ENCODE assay signal across 8 cellular contexts in genomic region chr13:76016799-76017198, GRCh38.
DNase-seq lines count a peak whose midpoint lies in the region; ATAC-seq and TF ChIP-seq lines count a peak whose summit lies in the region.

No MANE protein-coding gene starts in this region.

- no peak overlapping the region for H2AFZ ChIP-seq in GM23338

- H3K27ac ChIP-seq in GM23338 (ENCODE audit: low read depth) = no peak overlapping the region

- H3K27me3 ChIP-seq in GM06990 (replicated peaks; ENCODE audit: control insufficient read depth, insufficient read depth, low read length) (no peaks in the 10 kb centered on the region), GM23338 (ENCODE audit: insufficient read depth) (no peaks in the 10 kb centered on the region), MG63 (no peaks in the 10 kb centered on the region)

- no peaks in the 10 kb centered on the region for H3K9me3 ChIP-seq in MG63

- no peak overlapping the region for H3K4me3 Mint-ChIP-seq in GM23338
- H3K4me3 Mint-ChIP-seq in activated T-helper 17 cell treated with anti-CD3 and anti-CD28 coated beads, Interleukin-2, amount 50 U/mL, for 72 hours = no peak overlapping the region

- no peaks in the 10 kb centered on the region for H3K9me3 Mint-ChIP-seq in GM23338
- H3K9me3 Mint-ChIP-seq in activated T-helper 17 cell treated with anti-CD3 and anti-CD28 coated beads, Interleukin-2, amount 50 U/mL, for 72 hours = no peaks in the 10 kb centered on the region

- peaks cover 9% of the 10 kb centered on the region for H3K4me1 Mint-ChIP-seq in GM23338
- no peaks in the 10 kb centered on the region for H3K4me1 Mint-ChIP-seq in activated T-helper 17 cell treated with anti-CD3 and anti-CD28 coated beads, Interleukin-2, amount 50 U/mL, for 72 hours

- no peaks in the 10 kb centered on the region for H3K36me3 ChIP-seq in GM06990 (ENCODE audit: control insufficient read depth, insufficient read depth, low read length)
- no peaks in the 10 kb centered on the region for H3K36me3 ChIP-seq in GM23338 (ENCODE audit: insufficient read depth)
- H3K36me3 ChIP-seq in MG63 = no peaks in the 10 kb centered on the region

- H3K79me2 ChIP-seq in GM23338 (replicated peaks; ENCODE audit: insufficient read depth) = no peaks in the 10 kb centered on the region

- DNase-seq in A172 (ENCODE audit: low spot score) = peak; percentile 32
- DNase-seq in GM06990 (ENCODE audit: extremely low read depth, insufficient read length) = no peak
- peak; percentile 80 for DNase-seq in GM23338 (ENCODE audit: low spot score)
- DNase-seq in KG1 (lab: John Stamatoyannopoulos, UW) = peak; percentile 4
- DNase-seq in left colon = peak in 1 of 2 donors; percentile 10
- DNase-seq in MG63 = no peak
- DNase-seq in SKM-1 treated with dmso at 0.1 percent for 144 hours (lab: John Stamatoyannopoulos, UW; ENCODE audit: unreplicated experiment) = no peak

- no peak overlapping the region for H3K4me2 ChIP-seq in GM23338

- H3K36me3 Mint-ChIP-seq in GM23338 (ENCODE audit: low read depth) = no peaks in the 10 kb centered on the region
- no peaks in the 10 kb centered on the region for H3K36me3 Mint-ChIP-seq in activated T-helper 17 cell treated with anti-CD3 and anti-CD28 coated beads, Interleukin-2, amount 50 U/mL, for 72 hours (ENCODE audit: low read depth)

- intact Hi-C loops in left colon (cut with DNase I, micrococcal nuclease) = no loop called here

- H4K20me1 ChIP-seq in GM23338 (replicated peaks; ENCODE audit: insufficient read depth) = no peaks in the 10 kb centered on the region

- peaks cover 6% of the 10 kb centered on the region for H3K27me3 Mint-ChIP-seq in GM23338 (ENCODE audit: insufficient read depth, low read depth, poor library complexity)
- H3K27me3 Mint-ChIP-seq in activated T-helper 17 cell treated with anti-CD3 and anti-CD28 coated beads, Interleukin-2, amount 50 U/mL, for 72 hours = no peaks in the 10 kb centered on the region

- H3F3A ChIP-seq in GM23338 (replicated peaks; ENCODE audit: low read depth) = no peaks in the 10 kb centered on the region

- H3K27ac Mint-ChIP-seq in GM23338 = no peak overlapping the region
- no peak overlapping the region for H3K27ac Mint-ChIP-seq in activated T-helper 17 cell treated with anti-CD3 and anti-CD28 coated beads, Interleukin-2, amount 50 U/mL, for 72 hours

- ATAC-seq in GM23338 (peak; percentile 59), left colon (peak; percentile 61)
- ATAC-seq in activated T-helper 17 cell treated with anti-CD3 and anti-CD28 coated beads, Interleukin-2, amount 50 U/mL, for 72 hours (replicated peaks) = peak; percentile 47

- peak; percentile 75 for TF ChIP-seq CTCF in GM06990 (IDR thresholded peaks at IDR 0.05; ENCODE audit: insufficient read depth, low read length, poor library complexity, severe bottlenecking)
- TF ChIP-seq CTCF in GM23338 (conservative IDR thresholded peaks at IDR 0.05; ENCODE audit: low read depth in 2 of 2) = peak; percentile 67 to 78

- H3K4me1 ChIP-seq in GM23338 (ENCODE audit: insufficient read depth) = no peaks in the 10 kb centered on the region

- H3K4me3 ChIP-seq in GM06990 (replicated peaks; ENCODE audit: low read depth, low read length) (no peak overlapping the region), GM23338 (no peak overlapping the region), MG63 (no peak overlapping the region)

- H3K9me2 ChIP-seq in GM23338 (ENCODE audit: insufficient read depth) = no peaks in the 10 kb centered on the region

TF ChIP-seq in GM23338, 12 proteins besides CTCF, POLR2A, EP300 and RAD21:
- TF ChIP-seq ZNF462 (CRISPR knock-in tag; IDR thresholded peaks at IDR 0.05) = no peak
- no peak for TF ChIP-seq NANOG (IDR thresholded peaks at IDR 0.05; ENCODE audit: borderline replicate concordance)
- no peak for TF ChIP-seq ZNF331 (CRISPR knock-in tag; IDR thresholded peaks at IDR 0.05; ENCODE audit: low read depth)
- no peak for TF ChIP-seq STAT1 (IDR thresholded peaks at IDR 0.05; ENCODE audit: unreplicated experiment)
- no peak for TF ChIP-seq JUNB (IDR thresholded peaks at IDR 0.05; ENCODE audit: unreplicated experiment)
- TF ChIP-seq CREB1 (CRISPR knock-in tag; IDR thresholded peaks at IDR 0.05; ENCODE audit: low read depth) = no peak
- TF ChIP-seq ETS1 (IDR thresholded peaks at IDR 0.05) = no peak
TF ChIP-seq in GM23338: peak in this region for 0.

Comparison
In these comparisons a context has a peak if more than half of its experiments do, and no peak if none do; other contexts are left out.
1. DNase-seq: peak in A172 (single experiment), GM23338 (single experiment) and KG1 (single experiment); none in GM06990 (single experiment), MG63 (single experiment) and SKM-1 treated with dmso at 0.1 percent for 144 hours (single experiment).
2. Peak in every context shown above with its lines, with median percentiles within 50 percentile points of each other: ATAC-seq.